In genomic region chr9:137813651-137814415, GRCh38 we compare ENCODE assay signal across 19 cellular contexts.
DNase-seq lines count a peak whose midpoint lies in the region; ATAC-seq, FAIRE-seq and TF ChIP-seq lines count a peak whose summit lies in the region.
"Had no signal": no experiment of that assay in that cellular context is flagged by ENCODE, and none has a peak within 500 bp of the region (broad histone marks: within the 10 kb centered on the region; RNA-seq: fewer than 3 reads in every experiment).

No MANE protein-coding gene starts in this region.

- H3K36me3 Mint-ChIP-seq in type B pancreatic cell: peaks cover 35% of the 10 kb centered on the region

- no peak for FAIRE-seq in kidney (lab: Jason Lieb, UNC)
- FAIRE-seq: endothelial cell of umbilical vein had no signal

- H3K27ac ChIP-seq in kidney (ENCODE audit: low read depth in 2 of 2, low read length in 2 of 2): no peak overlapping the region
- H3K27ac ChIP-seq: heart right ventricle, sigmoid colon had no signal

- no peak for TF ChIP-seq CTCF in kidney (IDR thresholded peaks at IDR 0.05; ENCODE audit: borderline replicate concordance, extremely low read depth, insufficient read depth)
- TF ChIP-seq CTCF in type B pancreatic cell (conservative IDR thresholded peaks at IDR 0.05): no peak

- H3K36me3 ChIP-seq in kidney (ENCODE audit: control insufficient read depth in 1 of 2, insufficient read depth in 2 of 2, low read length in 2 of 2): peaks cover 28 to 49% of the 10 kb centered on the region in 2 donors

- peak; percentile 58 for DNase-seq in NCI-H2107 (lab: John Stamatoyannopoulos, UW)
- DNase-seq in NCI-H345 treated with DMSO at 0.1 percent for 48 hours (lab: John Stamatoyannopoulos, UW; ENCODE audit: unreplicated experiment): peak; percentile 52
- DNase-seq in kidney: peak; percentile 43
- no peak for DNase-seq in type B pancreatic cell (ENCODE audit: extremely low spot score, unreplicated experiment)
- no peak for DNase-seq in T-helper 2 cell
- DNase-seq in GOT3 (lab: John Stamatoyannopoulos, UW): no peak
- DNase-seq: activated B cell treated with CpG ODN at 0.5 μM for 24 hours; activated CD4-positive, alpha-beta T cell treated with anti-CD3 and anti-CD28 coated beads, Interleukin-2, amount 50 U/mL, for 4 hours; activated CD8-positive, alpha-beta memory T cell treated with anti-CD3 and anti-CD28 coated beads, Interleukin-2, amount 50 U/mL, for 48 hours; CD4-positive, alpha-beta T cell; DMS53; heart right ventricle; KBM-7; NCI-H2029; NCI-H526; sigmoid colon; substantia nigra had no signal

- H3K27me3 Mint-ChIP-seq in type B pancreatic cell: no peaks in the 10 kb centered on the region
- H3K27me3 Mint-ChIP-seq: activated B cell treated with CpG ODN at 0.5 μM for 24 hours; CD4-positive, alpha-beta T cell had no signal

- peaks cover 0 to 4% of the 10 kb centered on the region in 2 donors for H3K9me3 ChIP-seq in kidney (ENCODE audit: control insufficient read depth in 1 of 2, low read length in 2 of 2)
- H3K9me3 ChIP-seq: sigmoid colon had no signal

- no peaks in the 10 kb centered on the region for H3K9me3 Mint-ChIP-seq in type B pancreatic cell
- H3K9me3 Mint-ChIP-seq: activated B cell treated with CpG ODN at 0.5 μM for 24 hours; CD4-positive, alpha-beta T cell had no signal

- no peaks in the 10 kb centered on the region for H3K4me1 ChIP-seq in kidney (ENCODE audit: control insufficient read depth in 1 of 2, insufficient read depth in 1 of 2, low read depth in 1 of 2, low read length in 2 of 2)
- H3K4me1 ChIP-seq: heart right ventricle, sigmoid colon had no signal

- H3K9ac ChIP-seq in kidney (ENCODE audit: low read length in 2 of 2): no peak overlapping the region

- H3K4me3 ChIP-seq in kidney (ENCODE audit: low read length in 2 of 2): no peak overlapping the region
- H3K4me3 ChIP-seq: heart right ventricle, sigmoid colon had no signal

- no peak for ATAC-seq in HG03378 (IDR thresholded peaks at IDR 0.05; ENCODE audit: unreplicated experiment)

- intact Hi-C loops in kidney (cut with DNase I): no loop called here

- no peak overlapping the region for H3K4me3 Mint-ChIP-seq in type B pancreatic cell
- H3K4me3 Mint-ChIP-seq: activated B cell treated with CpG ODN at 0.5 μM for 24 hours; CD4-positive, alpha-beta T cell had no signal

- H3K27ac Mint-ChIP-seq in type B pancreatic cell: peak overlapping the region; percentile 50

- no peaks in the 10 kb centered on the region for H3K4me1 Mint-ChIP-seq in type B pancreatic cell (ENCODE audit: unreplicated experiment)

Comparison
In these comparisons a context has a peak if more than half of its experiments do, and no peak if none do; other contexts are left out.
1. DNase-seq: peak in NCI-H2107 (single experiment), NCI-H345 treated with DMSO at 0.1 percent for 48 hours (single experiment) and kidney (single experiment); none in type B pancreatic cell (single experiment), T-helper 2 cell (0 of 5) and GOT3 (single experiment).